In genomic region chr11:60343094-60343704, GRCh38 we compare ENCODE assay signal across 10 cellular contexts.
DNase-seq lines count a peak whose midpoint lies in the region; ATAC-seq and TF ChIP-seq lines count a peak whose summit lies in the region.
"Had no signal": no experiment of that assay in that cellular context is flagged by ENCODE, and none has a peak within 500 bp of the region (broad histone marks: within the 10 kb centered on the region; RNA-seq: fewer than 3 reads in every experiment).

No MANE protein-coding gene starts in this region.

- H3K27ac ChIP-seq in 22Rv1 = no peak overlapping the region

- ATAC-seq in HG02970 (IDR thresholded peaks at IDR 0.05; ENCODE audit: low FRiP score, unreplicated experiment) = no peak
- ATAC-seq: left lobe of liver; stimulated activated naive B cell treated with anti-CD40 and anti-IgM and Interleukin-4, amounts not matched to agents 10 μg/mL and 1 μg/mL and 100 μg/mL, for 72 hours had no signal

- no peak for DNase-seq in GM12864 (ENCODE audit: low read depth)
- peak; percentile 46 for DNase-seq in RKO (ENCODE audit: low spot score)
- peak in 1 of 2 donors; percentile 1 for DNase-seq in foreskin fibroblast
- DNase-seq in GOT3 (lab: John Stamatoyannopoulos, UW) = no peak
- DNase-seq in 8988T = no peak
- DNase-seq in activated effector memory CD4-positive, alpha-beta T cell treated with anti-CD3 and anti-CD28 coated beads, Interleukin-2, amount 50 U/mL, for 16 hours = no peak
- DNase-seq: stimulated activated naive B cell treated with anti-CD40 and anti-IgM and Interleukin-4, amounts not matched to agents 10 μg/mL and 1 μg/mL and 100 μg/mL, for 72 hours had no signal

- H3K4me3 ChIP-seq in GM12864 (ENCODE audit: low read depth, low read length) (no peak overlapping the region), foreskin fibroblast (ENCODE audit: low read depth in 1 of 2, low read length in 2 of 2) (no peak overlapping the region)

- TF ChIP-seq CTCF in 22Rv1 (IDR thresholded peaks at IDR 0.05) = peak; percentile 78
- TF ChIP-seq CTCF in GM12864 (IDR thresholded peaks at IDR 0.05; ENCODE audit: low read depth, low read length, missing control alignments) = peak; percentile 56
- TF ChIP-seq CTCF in foreskin fibroblast (IDR thresholded peaks at IDR 0.05; ENCODE audit: low read depth, low read length) = peak; percentile 27

Comparison
In these comparisons a context has a peak if more than half of its experiments do, and no peak if none do; other contexts are left out.
1. CTCF ChIP-seq: peak in every context shown above with its lines; median percentile 78 in 22Rv1; 56 in GM12864; 27 in foreskin fibroblast.